Comparison of ENCODE assay signal across 1 cellular context in genomic region chr10:97498076-97498840, GRCh38.
TF ChIP-seq lines count a peak whose summit lies in the region.

TSS of gene MMS19 (minus strand) at chr10:97498422. CDS start at chr10:97498384, 38 bp downstream.

TF ChIP-seq in HepG2, 621 proteins besides CTCF, POLR2A, EP300 and RAD21 (continued from another document and continues in another):
- TF ChIP-seq PBX2 (CRISPR knock-in tag; IDR thresholded peaks at IDR 0.05) (peak; percentile 82), ZSCAN12 (CRISPR knock-in tag; IDR thresholded peaks at IDR 0.05) (no peak), TFE3 (CRISPR knock-in tag; IDR thresholded peaks at IDR 0.05) (peak; percentile 60), ZBTB40 (IDR thresholded peaks at IDR 0.05) (no peak), ZBTB40 (CRISPR knock-in tag; IDR thresholded peaks at IDR 0.05) (peak; percentile 46; the same call in 1 of the 2 replicates), KDM3A (CRISPR knock-in tag; IDR thresholded peaks at IDR 0.05; ENCODE audit: low read depth) (no peak), ZZZ3 (CRISPR knock-in tag; IDR thresholded peaks at IDR 0.05; ENCODE audit: borderline replicate concordance) (no peak), HMGXB4 (CRISPR knock-in tag; IDR thresholded peaks at IDR 0.05; ENCODE audit: borderline replicate concordance in 1 of 2, low read depth in 1 of 2) (peak in 1 of 2 experiments; percentile 59; a peak in 2 of 4 replicates), ZNF788 (CRISPR knock-in tag; IDR thresholded peaks at IDR 0.05; ENCODE audit: borderline replicate concordance) (0 out of 2 replicates have a peak, but pooled peaks have one; percentile 58), ZNF720 (CRISPR knock-in tag; IDR thresholded peaks at IDR 0.05) (no peak), RBAK (CRISPR knock-in tag; IDR thresholded peaks at IDR 0.05) (no peak), HHEX (CRISPR knock-in tag; IDR thresholded peaks at IDR 0.05) (no peak), CERS6 (CRISPR knock-in tag; IDR thresholded peaks at IDR 0.05) (no peak), PRPF4 (IDR thresholded peaks at IDR 0.05; ENCODE audit: low read depth, low read length, poor library complexity, severe bottlenecking) (no peak), BRD4 (CRISPR knock-in tag; IDR thresholded peaks at IDR 0.05) (peak; percentile 18), NR2F1 (CRISPR knock-in tag; IDR thresholded peaks at IDR 0.05) (no peak), REXO4 (CRISPR knock-in tag; IDR thresholded peaks at IDR 0.05; ENCODE audit: borderline replicate concordance) (no peak), ETS1 (CRISPR knock-in tag; IDR thresholded peaks at IDR 0.05) (no peak), ZNF775 (CRISPR knock-in tag; IDR thresholded peaks at IDR 0.05; ENCODE audit: borderline replicate concordance) (no peak), HOXD1 (CRISPR knock-in tag; IDR thresholded peaks at IDR 0.05) (0 out of 2 replicates have a peak, but pooled peaks have one; percentile 17), RBFOX2 (IDR thresholded peaks at IDR 0.05; ENCODE audit: low read depth, low read length) (peak; percentile 95), HNRNPK (IDR thresholded peaks at IDR 0.05; ENCODE audit: low read depth, low read length, poor library complexity, severe bottlenecking) (peak; percentile 49), ZNF282 (IDR thresholded peaks at IDR 0.05; ENCODE audit: partially characterized antibody) (no peak), PLSCR1 (CRISPR knock-in tag; IDR thresholded peaks at IDR 0.05; ENCODE audit: borderline replicate concordance) (no peak), PAXIP1 (CRISPR knock-in tag; conservative IDR thresholded peaks at IDR 0.05) (no peak; the same call in 1 of the 2 replicates), HOXA3 (CRISPR knock-in tag; IDR thresholded peaks at IDR 0.05) (no peak), DNMT3B (CRISPR knock-in tag; conservative IDR thresholded peaks at IDR 0.05) (no peak), ZFAT (CRISPR knock-in tag; conservative IDR thresholded peaks at IDR 0.05) (no peak), ZNF776 (CRISPR knock-in tag; IDR thresholded peaks at IDR 0.05) (no peak), FOXO4 (CRISPR knock-in tag; conservative IDR thresholded peaks at IDR 0.05) (no peak), FOXP4 (CRISPR knock-in tag; IDR thresholded peaks at IDR 0.05) (no peak), GATA4 (IDR thresholded peaks at IDR 0.05; ENCODE audit: borderline replicate concordance, low read depth) (no peak)
